8 cellular contexts compared by ENCODE assay signal in the genomic region with DNA sequence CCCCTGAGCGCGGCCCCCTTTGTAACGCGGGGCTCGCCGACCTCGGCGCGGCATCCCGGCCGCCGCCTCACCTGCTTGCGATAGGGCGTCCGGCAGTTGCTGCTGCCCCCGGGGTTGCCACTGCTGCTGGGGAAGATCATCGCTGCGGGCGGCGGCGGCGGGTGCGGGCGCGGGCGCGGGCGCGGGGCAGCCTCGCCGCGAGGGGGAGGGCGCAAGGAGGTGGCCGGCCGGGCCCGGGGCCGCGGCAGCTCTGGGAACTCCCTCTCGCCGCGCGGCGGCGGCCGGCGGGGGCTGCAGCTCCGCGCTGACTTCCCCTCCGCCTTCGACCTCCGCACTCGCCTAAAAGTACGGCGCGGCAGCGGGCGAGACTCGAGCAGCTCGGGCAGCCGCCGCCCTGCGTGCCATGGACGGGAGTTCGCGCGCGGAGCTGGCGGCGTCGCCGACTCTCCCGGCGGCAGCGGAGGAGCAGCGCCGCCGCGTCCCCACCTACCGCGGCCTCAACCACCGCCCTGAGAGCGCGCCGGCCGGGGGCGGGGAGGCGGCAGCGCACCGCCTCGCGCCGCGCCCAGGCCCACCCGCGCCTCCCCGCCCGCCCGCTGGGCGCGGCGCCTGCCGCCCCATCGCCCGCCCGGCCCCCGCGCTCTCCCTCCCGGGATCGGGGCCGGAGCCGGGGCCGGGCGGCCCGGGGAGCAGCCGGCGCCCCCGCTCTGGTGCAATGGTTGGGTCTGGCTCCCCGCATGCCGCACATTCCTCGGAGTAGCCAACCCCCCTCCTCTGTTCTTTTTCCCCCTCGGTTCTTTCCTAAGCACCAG.
DNase-seq lines count a peak whose midpoint lies in the region; ATAC-seq and TF ChIP-seq lines count a peak whose summit lies in the region.

No MANE protein-coding gene starts in this region.

- H3K9me3 Mint-ChIP-seq in CD4-positive, alpha-beta T cell = no peaks in the 10 kb centered on the region

- POLR2A ChIA-PET in CD4-positive, alpha-beta T cell (lab: Charles Lee) = interaction anchor here (0.6 to 3.6 kb wide), 21 partner anchors 10 to 92 kb away, joined by 3 to 65 read pairs (median 5); no protein-coding TSS in a partner anchor

- H3K36me3 Mint-ChIP-seq in CD4-positive, alpha-beta T cell (ENCODE audit: low read depth) = peaks cover 30% of the 10 kb centered on the region

- H2AFZ ChIP-seq in SU-DHL-6 (ENCODE audit: low read depth, low read length, severe bottlenecking) = peak overlapping the region; percentile 99

- H3K4me3 Mint-ChIP-seq in CD4-positive, alpha-beta T cell = peak overlapping the region; percentile 91

- ATAC-seq in CD4-positive, alpha-beta T cell (ENCODE audit: poor library complexity) = peak; percentile 33
- ATAC-seq in GM19452 (IDR thresholded peaks at IDR 0.05; ENCODE audit: unreplicated experiment) (peak; percentile 60), HG03469 (IDR thresholded peaks at IDR 0.05; ENCODE audit: unreplicated experiment) (peak; percentile 29), sciatic nerve (peak; percentile 69)

- H4K20me1 ChIP-seq in SU-DHL-6 (ENCODE audit: low read depth, low read length) = peaks cover 5% of the 10 kb centered on the region

- no peaks in the 10 kb centered on the region for H3K9me3 ChIP-seq in CD4-positive, alpha-beta T cell (ENCODE audit: control insufficient read depth, low read length)
- H3K9me3 ChIP-seq in SU-DHL-6 (ENCODE audit: insufficient read depth, low read length) = no peaks in the 10 kb centered on the region

- CTCF ChIA-PET in CD4-positive, alpha-beta T cell (lab: Charles Lee) = interaction anchor here (1.3 to 3.2 kb wide), 3 partner anchors 12 to 33 kb away, joined by 3 to 13 read pairs (median 4); no protein-coding TSS in a partner anchor

- H3K4me2 ChIP-seq in SU-DHL-6 (ENCODE audit: low read depth, low read length, poor library complexity, severe bottlenecking) = peak overlapping the region; percentile 85

- TF ChIP-seq CTCF in CD4-positive, alpha-beta T cell (IDR thresholded peaks at IDR 0.05) = no peak
- no peak for TF ChIP-seq CTCF in SU-DHL-6 (IDR thresholded peaks at IDR 0.05; ENCODE audit: insufficient read depth, low read length, poor library complexity, severe bottlenecking)

- H3K9ac ChIP-seq in SU-DHL-6 (ENCODE audit: low read length) = peak overlapping the region; percentile 93

- no peaks in the 10 kb centered on the region for H3K27me3 Mint-ChIP-seq in CD4-positive, alpha-beta T cell

- peaks cover 86% of the 10 kb centered on the region for H3K4me1 Mint-ChIP-seq in CD4-positive, alpha-beta T cell (ENCODE audit: low read depth)

- peak overlapping the region; percentile 96 for H3K27ac ChIP-seq in CD4-positive, alpha-beta T cell (ENCODE audit: low read depth, low read length)
- peak overlapping the region; percentile 79 for H3K27ac ChIP-seq in SU-DHL-6 (ENCODE audit: low read depth, low read length)

- H3K79me2 ChIP-seq in SU-DHL-6 (ENCODE audit: insufficient read depth, low read length) = 0 out of 2 replicates have a peak, but pooled peaks cover 4% of the 10 kb centered on the region

- peak overlapping the region; percentile 94 for H3K4me3 ChIP-seq in SU-DHL-6 (ENCODE audit: insufficient read depth, low read length, poor library complexity, severe bottlenecking)

- peak overlapping the region; percentile 97 for H3K27ac Mint-ChIP-seq in CD4-positive, alpha-beta T cell

- H3K9me2 ChIP-seq in SU-DHL-6 (replicated peaks; ENCODE audit: insufficient read depth, low read length) = no peaks in the 10 kb centered on the region

- H3F3A ChIP-seq in SU-DHL-6 (ENCODE audit: insufficient read depth) = no peaks in the 10 kb centered on the region; the same call in 1 of the 2 replicates

- DNase-seq in CD4-positive, alpha-beta T cell = peak; percentile 39 to 73 (median 54)
- peak; percentile 84 for DNase-seq in amniotic epithelial cell (ENCODE audit: low read depth)
- peak; percentile 64 for DNase-seq in hepatic stellate cell (ENCODE audit: low spot score)
- DNase-seq in sciatic nerve (ENCODE audit: low spot score) = peak; percentile 78
- DNase-seq in epidermal melanocyte (ENCODE audit: insufficient read length, low spot score) = no peak

- intact Hi-C loops in CD4-positive, alpha-beta T cell (cut with DNase I, micrococcal nuclease) = loop anchor here (2.0 to 10.0 kb wide), 7 partner anchors 19 to 837 kb away; a partner anchor contains a TSS
- intact Hi-C loops in sciatic nerve (cut with DNase I) = no loop called here

- no peaks in the 10 kb centered on the region for H3K27me3 ChIP-seq in CD4-positive, alpha-beta T cell (ENCODE audit: control insufficient read depth, insufficient read depth, low read length)
- H3K27me3 ChIP-seq in SU-DHL-6 (ENCODE audit: low read length) = no peaks in the 10 kb centered on the region

- H3K36me3 ChIP-seq in SU-DHL-6 (ENCODE audit: low read length) = no peaks in the 10 kb centered on the region
